Comparison of ENCODE assay signal across 8 cellular contexts in genomic region chr1:200979574-200980451, GRCh38. TPM values are rescaled to one million over a fixed set of nuclear protein-coding genes. Genes with fewer than 3 reads are reported as not detected.
DNase-seq lines count a peak whose midpoint lies in the region; ATAC-seq and TF ChIP-seq lines count a peak whose summit lies in the region.

No MANE protein-coding gene starts in this region.

- H3K4me3 ChIP-seq in heart left ventricle (no peak overlapping the region), fibroblast of the aortic adventitia (ENCODE audit: low read depth, low read length) (no peak overlapping the region)

- peaks cover 0 to 50% (median 0%) of the 10 kb centered on the region in 9 donors for H3K36me3 ChIP-seq in heart left ventricle

- intact Hi-C loops in heart left ventricle (cut with DNase I): loop anchor here in 1 of 10 donors (10.0 kb wide), 1 partner anchor 245 kb away; no protein-coding TSS in a partner anchor
- intact Hi-C loops in Right ventricle myocardium superior (cut with DNase I): loop anchor here (10.0 kb wide), 1 partner anchor 235 kb away; no protein-coding TSS in a partner anchor

- no peak for TF ChIP-seq POLR2A in heart left ventricle (IDR thresholded peaks at IDR 0.05)

- peaks cover 0 to 10% (median 0%) of the 10 kb centered on the region in 12 donors for H3K9me3 ChIP-seq in heart left ventricle

- H3K4me1 ChIP-seq in heart left ventricle: no peaks in the 10 kb centered on the region

- no peaks in the 10 kb centered on the region for H3K27me3 ChIP-seq in heart left ventricle

- DNase-seq in heart left ventricle (no peak), Right ventricle myocardium superior (no peak), NCI-H69 (lab: John Stamatoyannopoulos, UW) (peak; percentile 64), fibroblast of the aortic adventitia (ENCODE audit: low read depth) (no peak), retina (no peak)
- DNase-seq in activated CD8-positive, alpha-beta memory T cell treated with anti-CD3 and anti-CD28 coated beads for 4 hours (ENCODE audit: low read depth in 2 of 2): peak; percentile 21 to 36
- DNase-seq in stimulated activated CD4-positive, alpha-beta T cell treated with anti-CD3 and anti-CD28 coated beads, Interleukin-2, amount 100 ng/mL, for 4 hours (ENCODE audit: low read depth): peak; percentile 37

- no peak for ATAC-seq in heart left ventricle
- no peak for ATAC-seq in Right ventricle myocardium superior (ENCODE audit: poor library complexity)
- no peak for ATAC-seq in GM18511 (IDR thresholded peaks at IDR 0.05; ENCODE audit: unreplicated experiment)

- 82 to 89% (median 83%) methylated on average over 13 of the region's 13 CpGs for WGBS in heart left ventricle, 4 donors

- H3K27ac ChIP-seq in heart left ventricle: no peak overlapping the region

- TF ChIP-seq CTCF in heart left ventricle (IDR thresholded peaks at IDR 0.05) (peak in 9 of 12 donors; percentile 6 to 60 (median 27)), fibroblast of the aortic adventitia (IDR thresholded peaks at IDR 0.05; ENCODE audit: insufficient read depth, low read length) (peak; percentile 36)

RNA-seq across cellular contexts. Expression of gene KIF21B, which starts 43.7 kb away (rescaled TPM):
- total RNA-seq in heart left ventricle (1 to 10 TPM in 2 of 9 donors, under 1 TPM in 7; 0.21 to 3.6 (median 0.47) TPM), Right ventricle myocardium superior (0.24 TPM), fibroblast of the aortic adventitia (ENCODE audit: low replicate concordance) (under 0.01 TPM in 1 of 2 replicates, not detected in the other)
- under 1 TPM; 0.29 to 0.30 TPM for polyA plus RNA-seq in heart left ventricle

Comparison
In these comparisons a context has a peak if more than half of its experiments do, and no peak if none do; other contexts are left out.
1. DNase-seq: peak in NCI-H69 (single experiment), activated CD8-positive, alpha-beta memory T cell treated with anti-CD3 and anti-CD28 coated beads for 4 hours (2 of 2) and stimulated activated CD4-positive, alpha-beta T cell treated with anti-CD3 and anti-CD28 coated beads, Interleukin-2, amount 100 ng/mL, for 4 hours (single experiment); none in heart left ventricle (0 of 5), Right ventricle myocardium superior (single experiment), fibroblast of the aortic adventitia (single experiment) and retina (single experiment).